Comparison of ENCODE assay signal across 18 cellular contexts in the genomic region with DNA sequence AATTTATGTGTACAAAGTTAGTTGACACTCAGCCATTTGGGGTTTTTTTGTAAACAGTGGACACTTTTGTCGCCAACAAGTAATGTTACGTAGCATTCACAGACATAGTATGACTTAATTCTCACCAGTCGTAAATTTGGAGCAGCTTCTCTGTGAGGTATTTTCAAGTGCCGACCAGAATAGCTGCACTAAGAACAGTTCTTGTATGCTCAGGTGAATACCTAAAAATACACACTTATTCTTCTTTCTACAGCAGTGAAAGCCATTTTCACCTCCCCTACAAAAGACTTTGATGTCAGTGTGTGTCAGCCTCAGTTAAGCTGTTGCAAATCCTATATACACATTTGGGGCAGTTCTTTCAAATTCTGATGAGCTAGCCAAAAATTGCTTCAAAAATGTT.
DNase-seq lines count a peak whose midpoint lies in the region; ATAC-seq and TF ChIP-seq lines count a peak whose summit lies in the region.
"Had no signal": no experiment of that assay in that cellular context is flagged by ENCODE, and none has a peak within 500 bp of the region (broad histone marks: within the 10 kb centered on the region; RNA-seq: fewer than 3 reads in every experiment).

No MANE protein-coding gene starts in this region.

- H3K9me2 ChIP-seq in MM.1S (replicated peaks; ENCODE audit: insufficient read depth, low read length), result no peaks in the 10 kb centered on the region

- H3K36me3 Mint-ChIP-seq in endothelial cell (ENCODE audit: low read depth, unreplicated experiment), result no peaks in the 10 kb centered on the region
- no peaks in the 10 kb centered on the region for H3K36me3 Mint-ChIP-seq in stimulated activated naive B cell treated with anti-CD40 and anti-IgM and Interleukin-4, amounts not matched to agents 10 μg/mL and 1 μg/mL and 100 μg/mL, for 72 hours
- H3K36me3 Mint-ChIP-seq: CD14-positive monocyte; CD4-positive, alpha-beta memory T cell had no signal

- H4K20me1 ChIP-seq in MM.1S (ENCODE audit: insufficient read depth, low read length), result no peaks in the 10 kb centered on the region
- H4K20me1 ChIP-seq: BLaER1 had no signal

- H3K4me2 ChIP-seq in MM.1S (ENCODE audit: low read depth, low read length), result no peak overlapping the region
- H3K4me2 ChIP-seq: BLaER1, GM23338 had no signal

- no peaks in the 10 kb centered on the region for H3K27me3 Mint-ChIP-seq in endothelial cell (ENCODE audit: unreplicated experiment)
- no peaks in the 10 kb centered on the region for H3K27me3 Mint-ChIP-seq in stimulated activated naive B cell treated with anti-CD40 and anti-IgM and Interleukin-4, amounts not matched to agents 10 μg/mL and 1 μg/mL and 100 μg/mL, for 72 hours
- H3K27me3 Mint-ChIP-seq: CD4-positive, alpha-beta memory T cell had no signal

- H3K27ac Mint-ChIP-seq in endothelial cell (ENCODE audit: unreplicated experiment), result no peak overlapping the region
- no peak overlapping the region for H3K27ac Mint-ChIP-seq in stimulated activated naive B cell treated with anti-CD40 and anti-IgM and Interleukin-4, amounts not matched to agents 10 μg/mL and 1 μg/mL and 100 μg/mL, for 72 hours
- H3K27ac Mint-ChIP-seq: CD14-positive monocyte; CD4-positive, alpha-beta memory T cell; GM23338 had no signal

- H3K36me3 ChIP-seq in MM.1S (replicated peaks; ENCODE audit: insufficient read depth, low read length), result no peaks in the 10 kb centered on the region
- H3K36me3 ChIP-seq in left ventricle myocardium inferior, result no peaks in the 10 kb centered on the region
- H3K36me3 ChIP-seq: BLaER1 had no signal

- WGBS in right cardiac atrium, result 81% methylated on average over 4 of the region's 4 CpGs

- H3K79me2 ChIP-seq in MM.1S (ENCODE audit: low read length), result no peaks in the 10 kb centered on the region

- H3K9ac ChIP-seq in MM.1S (ENCODE audit: low read length), result no peak overlapping the region
- H3K9ac ChIP-seq: BLaER1 had no signal

- H2AFZ ChIP-seq in MM.1S (ENCODE audit: low read length), result no peak overlapping the region
- H2AFZ ChIP-seq: GM23338 had no signal

- ATAC-seq in Right ventricle myocardium superior (ENCODE audit: poor library complexity) (peak; percentile 83), right cardiac atrium (no peak)
- no peak for ATAC-seq in stimulated activated naive B cell treated with anti-CD40 and anti-IgM and Interleukin-4, amounts not matched to agents 10 μg/mL and 1 μg/mL and 100 μg/mL, for 72 hours (replicated peaks)
- ATAC-seq: GM23338 had no signal

- no peaks in the 10 kb centered on the region for H3K4me1 ChIP-seq in right cardiac atrium (ENCODE audit: control insufficient read depth, insufficient read depth, low read length)
- H3K4me1 ChIP-seq in MM.1S (ENCODE audit: low read length), result no peaks in the 10 kb centered on the region
- H3K4me1 ChIP-seq in left ventricle myocardium inferior, result no peaks in the 10 kb centered on the region

- no peaks in the 10 kb centered on the region for H3F3A ChIP-seq in MM.1S (ENCODE audit: insufficient read depth, low read length)

- no peak overlapping the region for H3K27ac ChIP-seq in right cardiac atrium (ENCODE audit: low read length)
- no peak overlapping the region for H3K27ac ChIP-seq in MM.1S (ENCODE audit: low read length)
- H3K27ac ChIP-seq in left ventricle myocardium inferior (replicated peaks), result no peak overlapping the region
- H3K27ac ChIP-seq: BLaER1, HL-60 had no signal

- H3K4me1 Mint-ChIP-seq in endothelial cell (ENCODE audit: unreplicated experiment), result no peaks in the 10 kb centered on the region
- H3K4me1 Mint-ChIP-seq in stimulated activated naive B cell treated with anti-CD40 and anti-IgM and Interleukin-4, amounts not matched to agents 10 μg/mL and 1 μg/mL and 100 μg/mL, for 72 hours, result no peaks in the 10 kb centered on the region
- H3K4me1 Mint-ChIP-seq: CD14-positive monocyte; CD4-positive, alpha-beta memory T cell; GM23338 had no signal

- intact Hi-C loops in Right ventricle myocardium superior (cut with DNase I) (no loop called here), right cardiac atrium (cut with DNase I) (no loop called here), left ventricle myocardium inferior (cut with micrococcal nuclease) (no loop called here)

- H3K27me3 ChIP-seq in right cardiac atrium (ENCODE audit: control insufficient read depth, insufficient read depth), result no peaks in the 10 kb centered on the region
- H3K27me3 ChIP-seq in MM.1S (replicated peaks; ENCODE audit: insufficient read depth, low read length), result no peaks in the 10 kb centered on the region
- H3K27me3 ChIP-seq in left ventricle myocardium inferior (ENCODE audit: low read depth), result no peaks in the 10 kb centered on the region
- H3K27me3 ChIP-seq: BLaER1 had no signal

- H3K9me3 Mint-ChIP-seq in endothelial cell (ENCODE audit: unreplicated experiment), result no peaks in the 10 kb centered on the region
- no peaks in the 10 kb centered on the region for H3K9me3 Mint-ChIP-seq in stimulated activated naive B cell treated with anti-CD40 and anti-IgM and Interleukin-4, amounts not matched to agents 10 μg/mL and 1 μg/mL and 100 μg/mL, for 72 hours
- H3K9me3 Mint-ChIP-seq: CD4-positive, alpha-beta memory T cell; GM23338 had no signal

- no peak overlapping the region for H3K4me3 Mint-ChIP-seq in endothelial cell (ENCODE audit: unreplicated experiment)
- no peak overlapping the region for H3K4me3 Mint-ChIP-seq in stimulated activated naive B cell treated with anti-CD40 and anti-IgM and Interleukin-4, amounts not matched to agents 10 μg/mL and 1 μg/mL and 100 μg/mL, for 72 hours
- H3K4me3 Mint-ChIP-seq: CD14-positive monocyte; CD4-positive, alpha-beta memory T cell; GM23338 had no signal

- H3K9me3 ChIP-seq in right cardiac atrium (ENCODE audit: control insufficient read depth, low read length) (no peaks in the 10 kb centered on the region), MM.1S (replicated peaks; ENCODE audit: insufficient read depth, low read length) (no peaks in the 10 kb centered on the region), left ventricle myocardium inferior (replicated peaks) (no peaks in the 10 kb centered on the region)
- H3K9me3 ChIP-seq: BLaER1 had no signal

- DNase-seq in Right ventricle myocardium superior (no peak), right cardiac atrium (no peak), MM.1S (peak; percentile 20), left ventricle myocardium inferior (no peak), superior temporal gyrus (ENCODE audit: extremely low spot score) (peak; percentile 44), endothelial cell (ENCODE audit: low spot score) (no peak)
- no peak for DNase-seq in activated naive CD4-positive, alpha-beta T cell treated with Interleukin-2 at 50 U/mL for 16 hours
- DNase-seq in stimulated activated naive B cell treated with anti-CD40 and anti-IgM and Interleukin-4, amounts not matched to agents 10 μg/mL and 1 μg/mL and 100 μg/mL, for 72 hours, result no peak
- DNase-seq: 8988T; Calu3; CD4-positive, alpha-beta memory T cell; DMS79 treated with DMSO at 0.1 percent for 48 hours; GF-D8; HCEC 1CT had no signal

- TF ChIP-seq CTCF in MM.1S (IDR thresholded peaks at IDR 0.05; ENCODE audit: low read length) (no peak), left ventricle myocardium inferior (IDR thresholded peaks at IDR 0.05; ENCODE audit: borderline replicate concordance) (no peak), endothelial cell (IDR thresholded peaks at IDR 0.05; ENCODE audit: unreplicated experiment) (no peak)

- H3K4me3 ChIP-seq in right cardiac atrium (ENCODE audit: low read length) (no peak overlapping the region), MM.1S (ENCODE audit: low read length) (no peak overlapping the region), left ventricle myocardium inferior (peak overlapping the region; percentile 23)
- H3K4me3 ChIP-seq: BLaER1, GM23338 had no signal

Comparison
In these comparisons a context has a peak if more than half of its experiments do, and no peak if none do; other contexts are left out.
1. DNase-seq: peak in MM.1S (single experiment) and superior temporal gyrus (single experiment); none in Right ventricle myocardium superior (single experiment), right cardiac atrium (0 of 3), left ventricle myocardium inferior (single experiment), activated naive CD4-positive, alpha-beta T cell treated with Interleukin-2 at 50 U/mL for 16 hours (single experiment), endothelial cell (single experiment) and stimulated activated naive B cell treated with anti-CD40 and anti-IgM and Interleukin-4, amounts not matched to agents 10 μg/mL and 1 μg/mL and 100 μg/mL, for 72 hours (single experiment).